ENCODE assay signal across 1 cellular context in the genomic region with DNA sequence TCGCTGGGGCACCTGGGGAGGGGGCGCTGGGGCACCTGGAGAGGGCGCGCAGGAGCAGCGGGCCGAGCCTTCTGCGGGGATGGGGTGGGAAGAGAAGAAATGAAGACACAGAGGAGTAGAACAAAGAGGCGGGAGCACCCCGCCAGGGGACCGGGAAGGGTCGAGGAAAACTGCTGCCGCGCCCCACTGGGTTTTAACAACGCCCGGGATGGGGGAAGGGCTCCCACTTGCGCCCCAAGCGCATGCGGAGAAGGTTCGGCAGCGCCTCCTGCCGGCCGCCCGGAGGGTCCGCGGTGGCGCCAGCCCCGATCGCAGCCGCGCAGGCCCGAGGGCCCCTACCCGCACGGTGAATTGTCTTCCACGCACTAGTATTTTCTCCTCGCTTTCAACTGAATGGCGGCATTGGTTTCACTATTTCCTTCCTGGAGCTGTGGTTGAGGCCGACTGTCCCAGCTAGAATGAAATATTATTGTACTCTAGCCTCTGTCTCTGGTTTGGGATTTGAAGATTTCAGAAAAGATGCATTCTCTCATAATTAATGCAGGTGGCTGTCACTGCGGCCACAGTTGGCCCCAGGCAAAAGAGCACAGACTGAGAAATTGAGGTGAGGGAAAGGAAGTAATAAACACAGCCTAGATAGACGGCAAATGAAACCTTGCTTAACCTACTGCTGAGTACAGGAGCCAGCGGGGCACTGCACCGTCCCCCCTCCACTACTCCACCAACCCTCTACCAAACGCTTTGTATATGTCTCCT.
TF ChIP-seq lines count a peak whose summit lies in the region.

No MANE protein-coding gene starts in this region.

TF ChIP-seq in K562, 482 proteins besides CTCF, POLR2A, EP300 and RAD21 (continued from another document and continues in another):
- no peak for TF ChIP-seq CGGBP1 (CRISPR knock-in tag; IDR thresholded peaks at IDR 0.05)
- no peak for TF ChIP-seq RFX1 (IDR thresholded peaks at IDR 0.05)
- no peak for TF ChIP-seq THRA (IDR thresholded peaks at IDR 0.05)
- no peak; the same call in 1 of the 2 replicates for TF ChIP-seq JUND (IDR thresholded peaks at IDR 0.05; ENCODE audit: borderline replicate concordance, low read depth, low read length)
- TF ChIP-seq JUND (tag; IDR thresholded peaks at IDR 0.05; ENCODE audit: borderline replicate concordance, low read depth, low read length), result no peak; the same call in 2 of the 3 replicates
- TF ChIP-seq HCFC1 (IDR thresholded peaks at IDR 0.05; ENCODE audit: low read depth, low read length), result no peak; the same call in 1 of the 2 replicates
- TF ChIP-seq, protein P1, sequence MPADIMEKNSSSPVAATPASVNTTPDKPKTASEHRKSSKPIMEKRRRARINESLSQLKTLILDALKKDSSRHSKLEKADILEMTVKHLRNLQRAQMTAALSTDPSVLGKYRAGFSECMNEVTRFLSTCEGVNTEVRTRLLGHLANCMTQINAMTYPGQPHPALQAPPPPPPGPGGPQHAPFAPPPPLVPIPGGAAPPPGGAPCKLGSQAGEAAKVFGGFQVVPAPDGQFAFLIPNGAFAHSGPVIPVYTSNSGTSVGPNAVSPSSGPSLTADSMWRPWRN (IDR thresholded peaks at IDR 0.05; ENCODE audit: low read depth), result no peak
- TF ChIP-seq ZNF436 (CRISPR knock-in tag; IDR thresholded peaks at IDR 0.05), result no peak
- TF ChIP-seq ZNF311 (CRISPR knock-in tag; IDR thresholded peaks at IDR 0.05), result no peak
- TF ChIP-seq NFYB (IDR thresholded peaks at IDR 0.05; ENCODE audit: extremely low read depth, insufficient read length), result no peak
- TF ChIP-seq TCFL5 (CRISPR knock-in tag; conservative IDR thresholded peaks at IDR 0.05), result no peak
- no peak for TF ChIP-seq TFAM (CRISPR knock-in tag; conservative IDR thresholded peaks at IDR 0.05)
- TF ChIP-seq FOXM1 (IDR thresholded peaks at IDR 0.05; ENCODE audit: low read depth), result no peak
- no peak for TF ChIP-seq FOXM1 (CRISPR knock-in tag; IDR thresholded peaks at IDR 0.05; ENCODE audit: low read depth)
- TF ChIP-seq RCOR1 (IDR thresholded peaks at IDR 0.05; ENCODE audit: borderline replicate concordance in 1 of 2, low read depth in 2 of 2, low read length in 2 of 2), result peak in 1 of 2 experiments; percentile 47; a peak in 1 of 4 replicates
- TF ChIP-seq, protein P2, sequence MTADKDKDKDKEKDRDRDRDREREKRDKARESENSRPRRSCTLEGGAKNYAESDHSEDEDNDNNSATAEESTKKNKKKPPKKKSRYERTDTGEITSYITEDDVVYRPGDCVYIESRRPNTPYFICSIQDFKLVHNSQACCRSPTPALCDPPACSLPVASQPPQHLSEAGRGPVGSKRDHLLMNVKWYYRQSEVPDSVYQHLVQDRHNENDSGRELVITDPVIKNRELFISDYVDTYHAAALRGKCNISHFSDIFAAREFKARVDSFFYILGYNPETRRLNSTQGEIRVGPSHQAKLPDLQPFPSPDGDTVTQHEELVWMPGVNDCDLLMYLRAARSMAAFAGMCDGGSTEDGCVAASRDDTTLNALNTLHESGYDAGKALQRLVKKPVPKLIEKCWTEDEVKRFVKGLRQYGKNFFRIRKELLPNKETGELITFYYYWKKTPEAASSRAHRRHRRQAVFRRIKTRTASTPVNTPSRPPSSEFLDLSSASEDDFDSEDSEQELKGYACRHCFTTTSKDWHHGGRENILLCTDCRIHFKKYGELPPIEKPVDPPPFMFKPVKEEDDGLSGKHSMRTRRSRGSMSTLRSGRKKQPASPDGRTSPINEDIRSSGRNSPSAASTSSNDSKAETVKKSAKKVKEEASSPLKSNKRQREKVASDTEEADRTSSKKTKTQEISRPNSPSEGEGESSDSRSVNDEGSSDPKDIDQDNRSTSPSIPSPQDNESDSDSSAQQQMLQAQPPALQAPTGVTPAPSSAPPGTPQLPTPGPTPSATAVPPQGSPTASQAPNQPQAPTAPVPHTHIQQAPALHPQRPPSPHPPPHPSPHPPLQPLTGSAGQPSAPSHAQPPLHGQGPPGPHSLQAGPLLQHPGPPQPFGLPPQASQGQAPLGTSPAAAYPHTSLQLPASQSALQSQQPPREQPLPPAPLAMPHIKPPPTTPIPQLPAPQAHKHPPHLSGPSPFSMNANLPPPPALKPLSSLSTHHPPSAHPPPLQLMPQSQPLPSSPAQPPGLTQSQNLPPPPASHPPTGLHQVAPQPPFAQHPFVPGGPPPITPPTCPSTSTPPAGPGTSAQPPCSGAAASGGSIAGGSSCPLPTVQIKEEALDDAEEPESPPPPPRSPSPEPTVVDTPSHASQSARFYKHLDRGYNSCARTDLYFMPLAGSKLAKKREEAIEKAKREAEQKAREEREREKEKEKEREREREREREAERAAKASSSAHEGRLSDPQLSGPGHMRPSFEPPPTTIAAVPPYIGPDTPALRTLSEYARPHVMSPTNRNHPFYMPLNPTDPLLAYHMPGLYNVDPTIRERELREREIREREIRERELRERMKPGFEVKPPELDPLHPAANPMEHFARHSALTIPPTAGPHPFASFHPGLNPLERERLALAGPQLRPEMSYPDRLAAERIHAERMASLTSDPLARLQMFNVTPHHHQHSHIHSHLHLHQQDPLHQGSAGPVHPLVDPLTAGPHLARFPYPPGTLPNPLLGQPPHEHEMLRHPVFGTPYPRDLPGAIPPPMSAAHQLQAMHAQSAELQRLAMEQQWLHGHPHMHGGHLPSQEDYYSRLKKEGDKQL (CRISPR knock-in tag; IDR thresholded peaks at IDR 0.05; ENCODE audit: borderline replicate concordance), result no peak
- peak; percentile 58 for TF ChIP-seq RBFOX2 (IDR thresholded peaks at IDR 0.05; ENCODE audit: low read depth, low read length)
- peak; percentile 86 for TF ChIP-seq SMAD4 (CRISPR knock-in tag; conservative IDR thresholded peaks at IDR 0.05)
- TF ChIP-seq, protein P3, sequence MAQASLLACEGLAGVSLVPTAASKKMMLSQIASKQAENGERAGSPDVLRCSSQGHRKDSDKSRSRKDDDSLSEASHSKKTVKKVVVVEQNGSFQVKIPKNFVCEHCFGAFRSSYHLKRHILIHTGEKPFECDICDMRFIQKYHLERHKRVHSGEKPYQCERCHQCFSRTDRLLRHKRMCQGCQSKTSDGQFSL (CRISPR knock-in tag; IDR thresholded peaks at IDR 0.05), result no peak
- TF ChIP-seq, protein P3 (tag; IDR thresholded peaks at IDR 0.05), result no peak
- TF ChIP-seq TAF7 (tag; IDR thresholded peaks at IDR 0.05), result no peak
- no peak for TF ChIP-seq ZSCAN29 (IDR thresholded peaks at IDR 0.05)
- no peak for TF ChIP-seq NCOA1 (IDR thresholded peaks at IDR 0.05; ENCODE audit: low read depth)
- no peak for TF ChIP-seq KLF1 (tag; IDR thresholded peaks at IDR 0.05)
- no peak for TF ChIP-seq ZNF583 (CRISPR knock-in tag; IDR thresholded peaks at IDR 0.05)
- TF ChIP-seq HNRNPH1 (optimal IDR thresholded peaks at IDR 0.05; ENCODE audit: low read depth, low read length), result no peak
- TF ChIP-seq ZNF444 (CRISPR knock-in tag; IDR thresholded peaks at IDR 0.05), result no peak
- TF ChIP-seq, protein P4, sequence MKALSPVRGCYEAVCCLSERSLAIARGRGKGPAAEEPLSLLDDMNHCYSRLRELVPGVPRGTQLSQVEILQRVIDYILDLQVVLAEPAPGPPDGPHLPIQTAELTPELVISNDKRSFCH (CRISPR knock-in tag; IDR thresholded peaks at IDR 0.05), result no peak
- TF ChIP-seq, protein P4 (tag; IDR thresholded peaks at IDR 0.05), result no peak
- TF ChIP-seq PTBP1 (IDR thresholded peaks at IDR 0.05; ENCODE audit: low read depth, low read length), result no peak
- TF ChIP-seq, protein P5, sequence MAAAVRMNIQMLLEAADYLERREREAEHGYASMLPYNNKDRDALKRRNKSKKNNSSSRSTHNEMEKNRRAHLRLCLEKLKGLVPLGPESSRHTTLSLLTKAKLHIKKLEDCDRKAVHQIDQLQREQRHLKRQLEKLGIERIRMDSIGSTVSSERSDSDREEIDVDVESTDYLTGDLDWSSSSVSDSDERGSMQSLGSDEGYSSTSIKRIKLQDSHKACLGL (CRISPR knock-in tag; IDR thresholded peaks at IDR 0.05; ENCODE audit: borderline replicate concordance, poor library complexity, severe bottlenecking), result no peak
- TF ChIP-seq HDAC8 (tag; IDR thresholded peaks at IDR 0.05), result no peak
- no peak for TF ChIP-seq ZNF511 (CRISPR knock-in tag; IDR thresholded peaks at IDR 0.05)
- TF ChIP-seq NBN (IDR thresholded peaks at IDR 0.05; ENCODE audit: low read depth), result no peak
- no peak for TF ChIP-seq ZFP30 (CRISPR knock-in tag; IDR thresholded peaks at IDR 0.05; ENCODE audit: borderline replicate concordance)
- TF ChIP-seq RB1 (IDR thresholded peaks at IDR 0.05; ENCODE audit: low read depth), result peak; percentile 94
- TF ChIP-seq CXXC5 (CRISPR knock-in tag; IDR thresholded peaks at IDR 0.05), result peak; percentile 81
- no peak for TF ChIP-seq ZBTB11 (CRISPR knock-in tag; IDR thresholded peaks at IDR 0.05)
- TF ChIP-seq, protein P6, sequence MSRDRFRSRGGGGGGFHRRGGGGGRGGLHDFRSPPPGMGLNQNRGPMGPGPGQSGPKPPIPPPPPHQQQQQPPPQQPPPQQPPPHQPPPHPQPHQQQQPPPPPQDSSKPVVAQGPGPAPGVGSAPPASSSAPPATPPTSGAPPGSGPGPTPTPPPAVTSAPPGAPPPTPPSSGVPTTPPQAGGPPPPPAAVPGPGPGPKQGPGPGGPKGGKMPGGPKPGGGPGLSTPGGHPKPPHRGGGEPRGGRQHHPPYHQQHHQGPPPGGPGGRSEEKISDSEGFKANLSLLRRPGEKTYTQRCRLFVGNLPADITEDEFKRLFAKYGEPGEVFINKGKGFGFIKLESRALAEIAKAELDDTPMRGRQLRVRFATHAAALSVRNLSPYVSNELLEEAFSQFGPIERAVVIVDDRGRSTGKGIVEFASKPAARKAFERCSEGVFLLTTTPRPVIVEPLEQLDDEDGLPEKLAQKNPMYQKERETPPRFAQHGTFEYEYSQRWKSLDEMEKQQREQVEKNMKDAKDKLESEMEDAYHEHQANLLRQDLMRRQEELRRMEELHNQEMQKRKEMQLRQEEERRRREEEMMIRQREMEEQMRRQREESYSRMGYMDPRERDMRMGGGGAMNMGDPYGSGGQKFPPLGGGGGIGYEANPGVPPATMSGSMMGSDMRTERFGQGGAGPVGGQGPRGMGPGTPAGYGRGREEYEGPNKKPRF (IDR thresholded peaks at IDR 0.05; ENCODE audit: low read depth, low read length), result no peak
- no peak for TF ChIP-seq ZNF174 (CRISPR knock-in tag; IDR thresholded peaks at IDR 0.05)
- TF ChIP-seq BCL6 (CRISPR knock-in tag; IDR thresholded peaks at IDR 0.05), result no peak
- TF ChIP-seq SMAD2 (IDR thresholded peaks at IDR 0.05; ENCODE audit: low read depth, low read length), result no peak
- TF ChIP-seq ZKSCAN3 (CRISPR knock-in tag; IDR thresholded peaks at IDR 0.05), result no peak
- no peak for TF ChIP-seq ARHGAP35 (IDR thresholded peaks at IDR 0.05; ENCODE audit: partially characterized antibody)
- TF ChIP-seq ARID3B (CRISPR knock-in tag; IDR thresholded peaks at IDR 0.05; ENCODE audit: borderline replicate concordance), result no peak
- no peak for TF ChIP-seq FOXK1 (CRISPR knock-in tag; IDR thresholded peaks at IDR 0.05; ENCODE audit: borderline replicate concordance)
- no peak for TF ChIP-seq TRIM28 (IDR thresholded peaks at IDR 0.05)
- no peak for TF ChIP-seq ZNF124 (CRISPR knock-in tag; IDR thresholded peaks at IDR 0.05)
